29 cellular contexts compared by ENCODE assay signal in genomic region chr1:100869996-100870395, GRCh38. TPM values are rescaled to one million over a fixed set of nuclear protein-coding genes. Genes with fewer than 3 reads are reported as not detected.
DNase-seq lines count a peak whose midpoint lies in the region; ATAC-seq and TF ChIP-seq lines count a peak whose summit lies in the region.
"Had no signal": no experiment of that assay in that cellular context is flagged by ENCODE, and none has a peak within 500 bp of the region (broad histone marks: within the 10 kb centered on the region; RNA-seq: fewer than 3 reads in every experiment).

No MANE protein-coding gene starts in this region.

- H3K4me3 ChIP-seq in GM12865 (ENCODE audit: low read depth, low read length): no peak overlapping the region
- H3K4me3 ChIP-seq in Karpas-422 (ENCODE audit: low read length): no peak overlapping the region
- H3K4me3 ChIP-seq: GM12878, GM23338, K562, SJCRH30 had no signal

- ATAC-seq in GM21390 (IDR thresholded peaks at IDR 0.05; ENCODE audit: unreplicated experiment): peak; percentile 55
- ATAC-seq in HG02798 (IDR thresholded peaks at IDR 0.05; ENCODE audit: poor library complexity, unreplicated experiment): peak; percentile 58
- ATAC-seq in HG03095 (IDR thresholded peaks at IDR 0.05; ENCODE audit: unreplicated experiment): peak; percentile 49
- ATAC-seq in GM18870 (IDR thresholded peaks at IDR 0.05; ENCODE audit: unreplicated experiment): no peak
- no peak for ATAC-seq in GM19397 (IDR thresholded peaks at IDR 0.05; ENCODE audit: unreplicated experiment)
- ATAC-seq: CD8-positive, alpha-beta T cell; GM12878; GM23338; K562; PC-3; Right ventricle myocardium inferior; T-cell had no signal

- no peak overlapping the region for H3K4me2 ChIP-seq in Karpas-422 (ENCODE audit: low read depth, low read length, poor library complexity, severe bottlenecking)
- H3K4me2 ChIP-seq: GM23338 had no signal

- peaks cover 5% of the 10 kb centered on the region for H3K4me1 ChIP-seq in Karpas-422 (ENCODE audit: low read length)
- H3K4me1 ChIP-seq: Caco-2, SJCRH30 had no signal

- DNase-seq in GM12865 (ENCODE audit: low read depth) (peak; percentile 5), head of caudate nucleus (no peak), Karpas-422 (no peak)
- DNase-seq: Caco-2; CD8-positive, alpha-beta T cell; H9; MV-4-11; NCI-H1105; NCI-H1436 treated with DMSO at 0.1 percent for 48 hours; NCI-H187 treated with DMSO at 0.1 percent for 48 hours; NCI-H2107; NCI-H446; NCI-H524 treated with DMSO at 0.1 percent for 48 hours; NCI-H774; NK-92 treated with Interleukin-12 subunit alpha and Interleukin-12 subunit beta, amount 100 ng/mL, for 24 hours; PC-3; SJCRH30; T-cell had no signal

- no peak overlapping the region for H3K9ac ChIP-seq in Karpas-422 (ENCODE audit: low read length)

- TF ChIP-seq CTCF in GM12865 (IDR thresholded peaks at IDR 0.05; ENCODE audit: insufficient read depth, low read depth, low read length, missing control alignments): no peak

- H2AFZ ChIP-seq in Karpas-422 (ENCODE audit: low read length): no peak overlapping the region
- H2AFZ ChIP-seq: GM23338 had no signal

- H3K9me3 ChIP-seq in Karpas-422 (ENCODE audit: low read length): no peaks in the 10 kb centered on the region
- H3K9me3 ChIP-seq: Caco-2, SJCRH30 had no signal

- H4K20me1 ChIP-seq in Karpas-422 (ENCODE audit: insufficient read depth, low read depth, low read length): no peaks in the 10 kb centered on the region

- H3K9me2 ChIP-seq in Karpas-422 (replicated peaks; ENCODE audit: insufficient read depth, low read length): no peaks in the 10 kb centered on the region

- H3K79me2 ChIP-seq in Karpas-422 (ENCODE audit: low read length): no peaks in the 10 kb centered on the region

- no peaks in the 10 kb centered on the region for H3K36me3 ChIP-seq in Karpas-422 (ENCODE audit: insufficient read depth, low read length)

- H3K27me3 ChIP-seq in Karpas-422 (ENCODE audit: low read length): no peaks in the 10 kb centered on the region
- H3K27me3 ChIP-seq: SJCRH30 had no signal

- no peak overlapping the region for H3K27ac ChIP-seq in Karpas-422 (ENCODE audit: low read length)
- H3K27ac ChIP-seq: 22Rv1, C4-2B, SJCRH30 had no signal

- intact Hi-C loops in head of caudate nucleus (cut with DNase I): loop anchor here (5.0 kb wide), 1 partner anchor 408 kb away; no protein-coding TSS in a partner anchor

RNA-seq across cellular contexts. Expression of gene EXTL2, which starts 24.6 kb away (rescaled TPM):
- 4.6 and 17.0 TPM in 2 replicates for total RNA-seq in Karpas-422 (2014; rRNA removed; shearing (Covaris generic); ENCODE audit: low replicate concordance)

RNA-seq across cellular contexts. Expression of gene SLC30A7, which starts 25.9 kb away (rescaled TPM):
- 8.9 and 28.8 TPM in 2 replicates for total RNA-seq in Karpas-422 (2014; rRNA removed; shearing (Covaris generic); ENCODE audit: low replicate concordance)

Comparison
In these comparisons a context has a peak if more than half of its experiments do, and no peak if none do; other contexts are left out.
1. ATAC-seq: peak in GM21390 (single experiment), HG02798 (single experiment) and HG03095 (single experiment); none in GM18870 (single experiment) and GM19397 (single experiment).